Comparison of ENCODE assay signal across 1 cellular context in the genomic region with DNA sequence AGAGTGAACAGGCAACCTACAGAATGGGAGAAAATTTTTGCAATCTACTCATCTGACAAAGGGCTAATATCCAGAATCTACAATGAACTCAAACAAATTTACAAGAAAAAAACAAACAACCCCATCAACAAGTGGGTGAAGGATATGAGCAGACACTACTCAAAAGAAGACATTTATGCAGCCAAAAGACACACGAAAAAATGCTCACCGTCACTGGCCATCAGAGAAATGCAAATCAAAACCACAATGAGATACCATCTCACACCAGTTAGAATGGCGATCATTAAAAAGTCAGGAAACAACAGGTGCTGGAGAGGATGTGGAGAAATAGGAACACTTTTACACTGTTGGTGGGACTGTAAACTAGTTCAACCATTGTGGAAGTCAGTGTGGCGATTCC.
A peak's percentile ranks its signal among the peaks of the same experiment; 100 is the strongest.
TF ChIP-seq lines count a peak whose summit lies in the region.
"Not testable (repeated sequence)": the region's sequence is repeated elsewhere in the genome, so short reads cannot be mapped to it uniquely, and the experiment has no call there.

No MANE protein-coding gene starts in this region.

- TF ChIP-seq CTCF in HEK293 (tag by site-specific recombination; IDR thresholded peaks at IDR 0.05) = not testable (repeated sequence)

- not testable (repeated sequence) for H3K4me1 ChIP-seq in HEK293 (ENCODE audit: control insufficient read depth, insufficient read depth, low read length)

- H3K27ac ChIP-seq in HEK293 (ENCODE audit: extremely low read depth, low read depth, low read length) = not testable (repeated sequence)

- H3K9me3 ChIP-seq in HEK293 (ENCODE audit: control insufficient read depth, insufficient read depth, low read depth, low read length) = not testable (repeated sequence)

- not testable (repeated sequence) for H3K4me3 ChIP-seq in HEK293 (ENCODE audit: low read depth, low read length)

- POLR2A ChIA-PET in HEK293 (lab: Yijun Ruan, JAX) = not testable (repeated sequence)

- CTCF ChIA-PET in HEK293 (lab: Yijun Ruan, JAX) = interaction anchor here (0.9 kb wide), 1 partner anchor 135 kb away, joined by 3 read pairs; no protein-coding TSS in a partner anchor

- not testable (repeated sequence) for H3K36me3 ChIP-seq in HEK293 (ENCODE audit: control insufficient read depth in 2 of 2, insufficient read depth in 1 of 2, low read length in 2 of 2)

TF ChIP-seq in HEK293, 187 proteins besides CTCF, POLR2A, EP300 and RAD21:
- TF ChIP-seq SCRT2 (tag by site-specific recombination; IDR thresholded peaks at IDR 0.05) = peak; percentile 74
- peak; percentile 80 for TF ChIP-seq SCRT1 (tag by site-specific recombination; IDR thresholded peaks at IDR 0.05; ENCODE audit: borderline replicate concordance)
TF ChIP-seq in HEK293: peak in this region for 2; not testable (repeated sequence) for 185.
